23 cellular contexts compared by ENCODE assay signal in the genomic region with DNA sequence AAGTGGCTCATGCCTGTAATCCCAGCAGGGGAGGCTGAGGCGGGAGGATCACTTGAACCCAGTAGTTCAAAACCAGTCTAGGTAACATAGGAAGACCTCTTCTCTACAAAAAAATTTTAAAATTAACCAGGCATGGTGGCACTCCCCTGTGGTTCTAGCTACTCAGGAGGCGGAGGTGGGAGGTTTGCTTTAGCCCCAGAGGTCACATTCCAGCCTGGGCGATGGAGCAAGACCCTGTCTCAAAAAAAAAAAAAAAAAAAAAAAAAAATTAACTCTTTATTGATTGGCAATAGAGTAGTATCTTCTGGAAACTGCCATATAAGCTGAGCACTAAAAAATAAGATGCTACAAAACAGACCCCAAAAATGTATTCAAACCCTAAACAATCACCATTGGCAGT.
"Had no signal": no experiment of that assay in that cellular context is flagged by ENCODE, and none has a peak within 500 bp of the region (broad histone marks: within the 10 kb centered on the region; RNA-seq: fewer than 3 reads in every experiment).

No MANE protein-coding gene starts in this region.

- H3K27me3 ChIP-seq: hepatocyte, pancreas, thyroid gland had no signal

- H3K27me3 Mint-ChIP-seq: type B pancreatic cell had no signal

- H3K27ac ChIP-seq: coronary artery, hepatocyte, pancreas, suprapubic skin, thyroid gland had no signal

- DNase-seq: effector CD4-positive, alpha-beta T cell; erythroblast; head of caudate nucleus; kidney; left cardiac atrium; left ventricle myocardium superior; naive B cell; pancreas; right cardiac atrium; stimulated activated CD4-positive, alpha-beta T cell treated with anti-CD3 and anti-CD28 coated beads, Interleukin-4, amount 100 ng/mL, for 1 hour; stimulated activated CD8-positive, alpha-beta memory T cell treated with anti-CD3 and anti-CD28 coated beads, Interleukin-4, amount 100 ng/mL, for 48 hours; stimulated activated naive CD8-positive, alpha-beta T cell treated with anti-CD3 and anti-CD28 coated beads, Interleukin-15, Interleukin-2, amounts not matched to agents 100 U/mL and 50 U/mL, for 24 hours; thyroid gland had no signal

- H3K4me3 ChIP-seq: coronary artery, hepatocyte, lung, pancreas, suprapubic skin, thyroid gland had no signal

- H3K4me1 ChIP-seq: pancreas, suprapubic skin had no signal

- H3K9me3 Mint-ChIP-seq: endodermal cell; naive B cell; neural crest cell; stimulated activated effector memory CD8-positive, alpha-beta T cell treated with anti-CD3 and anti-CD28 coated beads, Interleukin-12 subunit alpha, Interleukin-12 subunit beta, amount 100 ng/mL, for 72 hours; type B pancreatic cell had no signal

- H3K4me3 Mint-ChIP-seq: naive B cell; neural crest cell; stimulated activated effector memory CD8-positive, alpha-beta T cell treated with anti-CD3 and anti-CD28 coated beads, Interleukin-12 subunit alpha, Interleukin-12 subunit beta, amount 100 ng/mL, for 72 hours; type B pancreatic cell had no signal

- H3K9me3 ChIP-seq: pancreas, suprapubic skin, thyroid gland had no signal

- ATAC-seq: left cardiac atrium; left ventricle myocardium superior; pancreas; right cardiac atrium; stimulated activated effector memory CD8-positive, alpha-beta T cell treated with anti-CD3 and anti-CD28 coated beads, Interleukin-12 subunit alpha, Interleukin-12 subunit beta, amount 100 ng/mL, for 72 hours; stimulated activated naive CD8-positive, alpha-beta T cell treated with anti-CD3 and anti-CD28 coated beads, Interleukin-15, Interleukin-2, amounts not matched to agents 100 U/mL and 50 U/mL, for 24 hours had no signal

- H2AFZ ChIP-seq: hepatocyte had no signal

- H3K36me3 Mint-ChIP-seq: naive B cell; stimulated activated effector memory CD8-positive, alpha-beta T cell treated with anti-CD3 and anti-CD28 coated beads, Interleukin-12 subunit alpha, Interleukin-12 subunit beta, amount 100 ng/mL, for 72 hours; type B pancreatic cell had no signal

- H3K27ac Mint-ChIP-seq: naive B cell; progenitor cell of endocrine pancreas; stimulated activated effector memory CD8-positive, alpha-beta T cell treated with anti-CD3 and anti-CD28 coated beads, Interleukin-12 subunit alpha, Interleukin-12 subunit beta, amount 100 ng/mL, for 72 hours; type B pancreatic cell had no signal

- H3K36me3 ChIP-seq: pancreas, suprapubic skin, thyroid gland had no signal

- H3K79me2 ChIP-seq: hepatocyte had no signal

- FAIRE-seq: kidney, pancreas, urothelium cell line had no signal

- H3K4me2 ChIP-seq: hepatocyte had no signal
